1 cellular context compared by ENCODE assay signal in the genomic region with DNA sequence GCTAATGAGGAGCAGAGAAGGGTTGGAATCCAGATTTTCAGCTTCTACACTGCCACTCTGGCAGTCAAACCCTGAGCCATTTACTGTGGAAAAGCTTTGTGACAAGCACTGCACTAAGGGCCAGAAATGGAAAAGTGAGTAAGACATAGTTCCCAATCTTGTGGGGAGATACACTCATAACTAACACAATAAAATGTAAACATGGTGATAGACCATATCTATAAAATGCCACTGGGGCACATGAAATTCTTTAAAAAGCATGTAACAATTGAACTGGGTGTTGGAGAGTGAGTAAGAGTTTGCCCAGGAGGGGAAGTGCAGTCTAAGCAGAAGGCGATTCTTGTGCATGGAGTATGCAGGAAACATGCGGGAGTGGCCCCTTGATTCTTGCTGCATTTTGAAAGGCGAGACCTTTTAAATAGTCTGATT.
TF ChIP-seq lines count a peak whose summit lies in the region.

No MANE protein-coding gene starts in this region.

TF ChIP-seq in HCT116, 20 proteins besides CTCF, POLR2A, EP300 and RAD21 (continued from another document):
- TF ChIP-seq, protein P1, sequence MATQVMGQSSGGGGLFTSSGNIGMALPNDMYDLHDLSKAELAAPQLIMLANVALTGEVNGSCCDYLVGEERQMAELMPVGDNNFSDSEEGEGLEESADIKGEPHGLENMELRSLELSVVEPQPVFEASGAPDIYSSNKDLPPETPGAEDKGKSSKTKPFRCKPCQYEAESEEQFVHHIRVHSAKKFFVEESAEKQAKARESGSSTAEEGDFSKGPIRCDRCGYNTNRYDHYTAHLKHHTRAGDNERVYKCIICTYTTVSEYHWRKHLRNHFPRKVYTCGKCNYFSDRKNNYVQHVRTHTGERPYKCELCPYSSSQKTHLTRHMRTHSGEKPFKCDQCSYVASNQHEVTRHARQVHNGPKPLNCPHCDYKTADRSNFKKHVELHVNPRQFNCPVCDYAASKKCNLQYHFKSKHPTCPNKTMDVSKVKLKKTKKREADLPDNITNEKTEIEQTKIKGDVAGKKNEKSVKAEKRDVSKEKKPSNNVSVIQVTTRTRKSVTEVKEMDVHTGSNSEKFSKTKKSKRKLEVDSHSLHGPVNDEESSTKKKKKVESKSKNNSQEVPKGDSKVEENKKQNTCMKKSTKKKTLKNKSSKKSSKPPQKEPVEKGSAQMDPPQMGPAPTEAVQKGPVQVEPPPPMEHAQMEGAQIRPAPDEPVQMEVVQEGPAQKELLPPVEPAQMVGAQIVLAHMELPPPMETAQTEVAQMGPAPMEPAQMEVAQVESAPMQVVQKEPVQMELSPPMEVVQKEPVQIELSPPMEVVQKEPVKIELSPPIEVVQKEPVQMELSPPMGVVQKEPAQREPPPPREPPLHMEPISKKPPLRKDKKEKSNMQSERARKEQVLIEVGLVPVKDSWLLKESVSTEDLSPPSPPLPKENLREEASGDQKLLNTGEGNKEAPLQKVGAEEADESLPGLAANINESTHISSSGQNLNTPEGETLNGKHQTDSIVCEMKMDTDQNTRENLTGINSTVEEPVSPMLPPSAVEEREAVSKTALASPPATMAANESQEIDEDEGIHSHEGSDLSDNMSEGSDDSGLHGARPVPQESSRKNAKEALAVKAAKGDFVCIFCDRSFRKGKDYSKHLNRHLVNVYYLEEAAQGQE (IDR thresholded peaks at IDR 0.05; ENCODE audit: low read depth) = no peak
- TF ChIP-seq CBX3 (IDR thresholded peaks at IDR 0.05; ENCODE audit: low read depth) (no peak), JUND (IDR thresholded peaks at IDR 0.05) (no peak), FOSL1 (IDR thresholded peaks at IDR 0.05; ENCODE audit: low read depth) (no peak), POLR2AphosphoS5 (IDR thresholded peaks at IDR 0.05; ENCODE audit: low read depth, low read length) (no peak), CEBPB (IDR thresholded peaks at IDR 0.05; ENCODE audit: low read depth) (no peak)
- TF ChIP-seq, protein P2, sequence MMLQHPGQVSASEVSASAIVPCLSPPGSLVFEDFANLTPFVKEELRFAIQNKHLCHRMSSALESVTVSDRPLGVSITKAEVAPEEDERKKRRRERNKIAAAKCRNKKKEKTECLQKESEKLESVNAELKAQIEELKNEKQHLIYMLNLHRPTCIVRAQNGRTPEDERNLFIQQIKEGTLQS (IDR thresholded peaks at IDR 0.05) = no peak
TF ChIP-seq in HCT116: peak in this region for 0.
